Comparison of ENCODE assay signal across 29 cellular contexts in genomic region chrX:130688360-130688759, GRCh38.
"Had no signal": no experiment of that assay in that cellular context is flagged by ENCODE, and none has a peak within 500 bp of the region (broad histone marks: within the 10 kb centered on the region; RNA-seq: fewer than 3 reads in every experiment).

No MANE protein-coding gene starts in this region.

- H3K9me3 Mint-ChIP-seq: activated CD8-positive, alpha-beta T cell treated with anti-CD3 and anti-CD28 coated beads for 36 hours; T-cell had no signal

- DNase-seq: activated CD4-positive, alpha-beta T cell treated with anti-CD3 and anti-CD28 coated beads for 36 hours; activated CD4-positive, alpha-beta T cell treated with anti-CD3 and anti-CD28 coated beads, Interleukin-2, amount 50 U/mL, for 1 hour; activated CD8-positive, alpha-beta memory T cell treated with anti-CD3 and anti-CD28 coated beads, Interleukin-2, amount 50 U/mL, for 48 hours; activated CD8-positive, alpha-beta T cell treated with anti-CD3 and anti-CD28 coated beads for 36 hours; activated naive CD4-positive, alpha-beta T cell treated with anti-CD3 and anti-CD28 coated beads, Interleukin-2, amount 50 U/mL, for 16 hours; activated naive CD8-positive, alpha-beta T cell treated with anti-CD3 and anti-CD28 coated beads, Interleukin-2, amount 10 ng/mL, durations not matched to agents 7 days and 5 days; activated T-cell treated with anti-CD3 and anti-CD28 coated beads, Interleukin-2, amount 50 U/mL, for 1 hour; anterior cingulate cortex; caudate nucleus; colonic mucosa; dermis blood vessel endothelial cell; KBM-7; NCI-H1048; NCI-H146; NCI-H187 treated with DMSO at 0.1 percent for 48 hours; NCI-H2171 treated with DMSO at 0.1 percent for 48 hours; NCI-H226; NCI-H510A; NCI-H69; NK-92 treated with Interleukin-12 subunit alpha and Interleukin-12 subunit beta, amount 100 ng/mL, for 24 hours; OCI-M1; RPMI8226; T-cell; T-helper 2 cell; T1000; WERI-Rb-1 had no signal

- H3K4me3 Mint-ChIP-seq: activated CD4-positive, alpha-beta T cell treated with anti-CD3 and anti-CD28 coated beads for 36 hours; activated CD8-positive, alpha-beta T cell treated with anti-CD3 and anti-CD28 coated beads for 36 hours; activated naive CD8-positive, alpha-beta T cell treated with anti-CD3 and anti-CD28 coated beads, Interleukin-2, amount 10 ng/mL, durations not matched to agents 7 days and 5 days; T-cell had no signal

- H3K4me1 Mint-ChIP-seq: activated CD4-positive, alpha-beta T cell treated with anti-CD3 and anti-CD28 coated beads for 36 hours; activated naive CD8-positive, alpha-beta T cell treated with anti-CD3 and anti-CD28 coated beads, Interleukin-2, amount 10 ng/mL, durations not matched to agents 7 days and 5 days; T-cell had no signal

- ATAC-seq: activated CD4-positive, alpha-beta T cell treated with anti-CD3 and anti-CD28 coated beads for 36 hours; activated CD8-positive, alpha-beta T cell treated with anti-CD3 and anti-CD28 coated beads for 36 hours; Panc1; Right ventricle myocardium inferior; SK-N-SH treated with all-trans-retinoic acid at 6 μM for 48 hours; T-cell had no signal

- H3K27me3 Mint-ChIP-seq: activated CD4-positive, alpha-beta T cell treated with anti-CD3 and anti-CD28 coated beads for 36 hours; activated CD8-positive, alpha-beta T cell treated with anti-CD3 and anti-CD28 coated beads for 36 hours; activated naive CD8-positive, alpha-beta T cell treated with anti-CD3 and anti-CD28 coated beads, Interleukin-2, amount 10 ng/mL, durations not matched to agents 7 days and 5 days had no signal

- H3K27ac Mint-ChIP-seq: activated CD4-positive, alpha-beta T cell treated with anti-CD3 and anti-CD28 coated beads for 36 hours; activated CD8-positive, alpha-beta T cell treated with anti-CD3 and anti-CD28 coated beads for 36 hours; activated naive CD8-positive, alpha-beta T cell treated with anti-CD3 and anti-CD28 coated beads, Interleukin-2, amount 10 ng/mL, durations not matched to agents 7 days and 5 days; T-cell had no signal
